In the genomic region with DNA sequence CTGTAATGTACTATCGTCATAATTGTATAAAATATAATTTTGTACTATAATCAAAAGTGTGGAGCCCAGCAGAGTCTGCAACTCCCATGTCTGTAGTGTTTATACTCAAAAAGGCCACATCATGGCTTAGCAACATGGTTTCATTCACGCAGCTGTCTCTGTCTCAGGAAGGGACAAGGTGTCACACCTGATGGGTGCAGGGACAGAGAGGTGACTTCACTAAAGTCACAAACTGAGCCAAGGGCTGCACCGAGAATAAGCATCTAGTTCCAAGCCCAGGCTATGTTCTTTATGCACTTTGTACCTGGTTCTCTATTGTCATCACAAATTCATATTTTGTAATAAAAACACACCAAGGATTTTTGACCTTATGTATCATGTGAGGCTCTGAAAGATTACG, we compare ENCODE assay signal across 1 cellular context.
TF ChIP-seq lines count a peak whose summit lies in the region.

No MANE protein-coding gene starts in this region.

TF ChIP-seq in GM12878, 131 proteins besides CTCF, POLR2A, EP300 and RAD21 (continued from another document):
- TF ChIP-seq, protein P1, sequence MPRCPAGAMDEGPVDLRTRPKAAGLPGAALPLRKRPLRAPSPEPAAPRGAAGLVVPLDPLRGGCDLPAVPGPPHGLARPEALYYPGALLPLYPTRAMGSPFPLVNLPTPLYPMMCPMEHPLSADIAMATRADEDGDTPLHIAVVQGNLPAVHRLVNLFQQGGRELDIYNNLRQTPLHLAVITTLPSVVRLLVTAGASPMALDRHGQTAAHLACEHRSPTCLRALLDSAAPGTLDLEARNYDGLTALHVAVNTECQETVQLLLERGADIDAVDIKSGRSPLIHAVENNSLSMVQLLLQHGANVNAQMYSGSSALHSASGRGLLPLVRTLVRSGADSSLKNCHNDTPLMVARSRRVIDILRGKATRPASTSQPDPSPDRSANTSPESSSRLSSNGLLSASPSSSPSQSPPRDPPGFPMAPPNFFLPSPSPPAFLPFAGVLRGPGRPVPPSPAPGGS (IDR thresholded peaks at IDR 0.05; ENCODE audit: borderline replicate concordance, insufficient read depth, low read depth, low read length, poor library complexity, severe bottlenecking), result no peak
- TF ChIP-seq REST (IDR thresholded peaks at IDR 0.05; ENCODE audit: low read depth, low read length) (no peak), CHD2 (IDR thresholded peaks at IDR 0.05; ENCODE audit: borderline replicate concordance, low read depth, low read length) (no peak), PAX8 (IDR thresholded peaks at IDR 0.05) (no peak)
- TF ChIP-seq, protein P2, sequence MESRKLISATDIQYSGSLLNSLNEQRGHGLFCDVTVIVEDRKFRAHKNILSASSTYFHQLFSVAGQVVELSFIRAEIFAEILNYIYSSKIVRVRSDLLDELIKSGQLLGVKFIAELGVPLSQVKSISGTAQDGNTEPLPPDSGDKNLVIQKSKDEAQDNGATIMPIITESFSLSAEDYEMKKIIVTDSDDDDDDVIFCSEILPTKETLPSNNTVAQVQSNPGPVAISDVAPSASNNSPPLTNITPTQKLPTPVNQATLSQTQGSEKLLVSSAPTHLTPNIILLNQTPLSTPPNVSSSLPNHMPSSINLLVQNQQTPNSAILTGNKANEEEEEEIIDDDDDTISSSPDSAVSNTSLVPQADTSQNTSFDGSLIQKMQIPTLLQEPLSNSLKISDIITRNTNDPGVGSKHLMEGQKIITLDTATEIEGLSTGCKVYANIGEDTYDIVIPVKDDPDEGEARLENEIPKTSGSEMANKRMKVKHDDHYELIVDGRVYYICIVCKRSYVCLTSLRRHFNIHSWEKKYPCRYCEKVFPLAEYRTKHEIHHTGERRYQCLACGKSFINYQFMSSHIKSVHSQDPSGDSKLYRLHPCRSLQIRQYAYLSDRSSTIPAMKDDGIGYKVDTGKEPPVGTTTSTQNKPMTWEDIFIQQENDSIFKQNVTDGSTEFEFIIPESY (IDR thresholded peaks at IDR 0.05), result no peak
